ENCODE assay signal across 16 cellular contexts in genomic region chr2:12363138-12363537, GRCh38.
A peak's percentile ranks its signal among the peaks of the same experiment; 100 is the strongest.
DNase-seq lines count a peak whose midpoint lies in the region; ATAC-seq and TF ChIP-seq lines count a peak whose summit lies in the region.
"Had no signal": no experiment of that assay in that cellular context is flagged by ENCODE, and none has a peak within 500 bp of the region (broad histone marks: within the 10 kb centered on the region; RNA-seq: fewer than 3 reads in every experiment).

No MANE protein-coding gene starts in this region.

- H3K9ac ChIP-seq in mammary epithelial cell (ENCODE audit: insufficient read depth, low read length) = no peak overlapping the region
- peak overlapping the region; percentile 42 for H3K9ac ChIP-seq in mesenchymal stem cell (ENCODE audit: low read length)

- DNase-seq in mammary epithelial cell (peak; percentile 24), breast epithelium (ENCODE audit: low spot score in 2 of 2) (no peak), fibroblast of pulmonary artery (ENCODE audit: low read depth) (peak; percentile 7), mesenchymal stem cell (no peak), DMS114 treated with DMSO at 0.1 percent for 48 hours (lab: John Stamatoyannopoulos, UW; ENCODE audit: unreplicated experiment) (no peak), germinal center (ENCODE audit: low spot score) (no peak)
- DNase-seq: AML-193; CD4-positive, alpha-beta T cell; DMS79 treated with DMSO at 0.1 percent for 48 hours; GF-D8; GOT3; H7 had no signal

- peak overlapping the region in 1 of 2 experiments; percentile 28 for H3K18ac ChIP-seq in mesenchymal stem cell (ENCODE audit: low read depth in 1 of 2, low read length in 2 of 2)

- peak overlapping the region in 1 of 2 experiments; percentile 4 for H2BK12ac ChIP-seq in mesenchymal stem cell (ENCODE audit: low read length in 2 of 2)

- H3K79me2 ChIP-seq in mammary epithelial cell (ENCODE audit: insufficient read depth, low read length) = no peaks in the 10 kb centered on the region

- intact Hi-C loops in mammary epithelial cell (cut with micrococcal nuclease) (no loop called here), breast epithelium (cut with DNase I; ENCODE audit: low total_unique reads) (no loop called here)

- no peak overlapping the region for H3K4ac ChIP-seq in mesenchymal stem cell (ENCODE audit: low read depth in 1 of 2, low read length in 2 of 2)

- in situ Hi-C loops in mammary epithelial cell (cut with MboI; ENCODE audit: low sequenced_read_pairs in 2 of 2) = no loop called here

- H3K4me1 ChIP-seq in mammary epithelial cell (ENCODE audit: insufficient read depth, low read length) (peaks cover 3% of the 10 kb centered on the region), breast epithelium (no peaks in the 10 kb centered on the region), mesenchymal stem cell (ENCODE audit: control insufficient read depth, insufficient read depth, low read depth, low read length) (no peaks in the 10 kb centered on the region)
- H3K4me1 ChIP-seq: A549 had no signal

- no peak overlapping the region for H2BK5ac ChIP-seq in mesenchymal stem cell (ENCODE audit: low read depth, low read length, poor library complexity, severe bottlenecking)

- WGBS in mammary epithelial cell (ENCODE audit: low coverage, missing lambda C conversion rate) = 74% methylated on average over 3 of the region's 3 CpGs
- 88% methylated on average over 2 of the region's 3 CpGs for WGBS in mesenchymal stem cell

- no peaks in the 10 kb centered on the region for H4K20me1 ChIP-seq in mammary epithelial cell (ENCODE audit: insufficient read depth, low read length)

- H3K27me3 ChIP-seq in mammary epithelial cell (ENCODE audit: insufficient read depth, low read length) (no peaks in the 10 kb centered on the region), breast epithelium (no peaks in the 10 kb centered on the region), mesenchymal stem cell (ENCODE audit: control insufficient read depth in 1 of 2, insufficient read depth in 1 of 2, low read length in 2 of 2) (no peaks in the 10 kb centered on the region)

- H3K23ac ChIP-seq in mesenchymal stem cell (ENCODE audit: low read length in 2 of 2) = no peak overlapping the region

- CTCF ChIA-PET in mammary epithelial cell (lab: Charles Lee; ENCODE audit: low non-redundant PET) = no interaction called here

- dilution Hi-C loops in mammary epithelial cell (cut with HindIII; ENCODE audit: low sequenced_read_pairs) = no loop called here

- no peak overlapping the region for H4K91ac ChIP-seq in mesenchymal stem cell (ENCODE audit: low read length)

- H3K9me3 ChIP-seq in mammary epithelial cell (replicated peaks; ENCODE audit: insufficient read depth, low read length) (no peaks in the 10 kb centered on the region), breast epithelium (no peaks in the 10 kb centered on the region), mesenchymal stem cell (ENCODE audit: control insufficient read depth, low read length) (no peaks in the 10 kb centered on the region)
- H3K9me3 ChIP-seq: A549 had no signal

- TF ChIP-seq CTCF in mammary epithelial cell (conservative IDR thresholded peaks at IDR 0.05 in 1 of 2, IDR thresholded peaks at IDR 0.05 in 1 of 2; ENCODE audit: extremely low read depth in 1 of 2, insufficient read depth in 1 of 2, low read depth in 1 of 2, low read length in 2 of 2) (no peak), breast epithelium (IDR thresholded peaks at IDR 0.05) (no peak), fibroblast of pulmonary artery (IDR thresholded peaks at IDR 0.05; ENCODE audit: low read length, missing control alignments) (no peak)

- H2AFZ ChIP-seq in mammary epithelial cell (ENCODE audit: low read depth, low read length) = no peak overlapping the region
- H2AFZ ChIP-seq in mesenchymal stem cell (ENCODE audit: low read depth, low read length) = no peak overlapping the region

- H4K8ac ChIP-seq in mesenchymal stem cell (ENCODE audit: low read length) = no peak overlapping the region

- H2BK120ac ChIP-seq in mesenchymal stem cell (ENCODE audit: low read depth, low read length) = no peak overlapping the region

- no TSS peak for BruUV-seq in mammary epithelial cell (replicated peaks; lab: Mats Ljungman, UMichigan)

- H2BK15ac ChIP-seq in mesenchymal stem cell (ENCODE audit: low read depth, poor library complexity, severe bottlenecking) = no peak overlapping the region

- no peak overlapping the region for H3K14ac ChIP-seq in mesenchymal stem cell (ENCODE audit: low read length in 2 of 2)

- no peak overlapping the region for H3K4me3 ChIP-seq in mammary epithelial cell (replicated peaks in 1 of 3; ENCODE audit: insufficient read depth in 1 of 3, low read depth in 2 of 3, low read length in 3 of 3)
- no peak overlapping the region for H3K4me3 ChIP-seq in breast epithelium
- no peak overlapping the region for H3K4me3 ChIP-seq in fibroblast of pulmonary artery (replicated peaks; ENCODE audit: low read depth, low read length)
- no peak overlapping the region for H3K4me3 ChIP-seq in mesenchymal stem cell (ENCODE audit: insufficient read depth in 1 of 2, low read depth in 1 of 2, low read length in 2 of 2)
- H3K4me3 ChIP-seq: A549 had no signal

- ATAC-seq in HG02588 (IDR thresholded peaks at IDR 0.05; ENCODE audit: unreplicated experiment) = no peak
- ATAC-seq: A549 had no signal

- H3K27ac ChIP-seq in mammary epithelial cell (ENCODE audit: insufficient read depth, low read depth, low read length) (no peak overlapping the region), breast epithelium (peak overlapping the region in 1 of 2 donors; percentile 45), mesenchymal stem cell (ENCODE audit: low read length, poor library complexity, severe bottlenecking) (no peak overlapping the region)
- H3K27ac ChIP-seq: 22Rv1, A549, C4-2B had no signal

- H3K4me2 ChIP-seq in mammary epithelial cell (ENCODE audit: insufficient read depth, low read depth, low read length) (no peak overlapping the region), mesenchymal stem cell (ENCODE audit: low read length, poor library complexity, severe bottlenecking) (no peak overlapping the region)
- H3K4me2 ChIP-seq: A549 had no signal

- no peak for TF ChIP-seq POLR2A in breast epithelium (IDR thresholded peaks at IDR 0.05)

- H2AK5ac ChIP-seq in mesenchymal stem cell (ENCODE audit: low read length, severe bottlenecking) = no peak overlapping the region

- no peaks in the 10 kb centered on the region for H3K79me1 ChIP-seq in mesenchymal stem cell (replicated peaks; ENCODE audit: low read length, poor library complexity, severe bottlenecking)

- H3K36me3 ChIP-seq in mammary epithelial cell (ENCODE audit: insufficient read depth, low read length) = no peaks in the 10 kb centered on the region
- no peaks in the 10 kb centered on the region for H3K36me3 ChIP-seq in breast epithelium
- H3K36me3 ChIP-seq in mesenchymal stem cell (ENCODE audit: control insufficient read depth in 1 of 2, insufficient read depth in 2 of 2, low read depth in 1 of 2, low read length in 2 of 2) = no peaks in the 10 kb centered on the region

Comparison
In these comparisons a context has a peak if more than half of its experiments do, and no peak if none do; other contexts are left out.
1. DNase-seq: peak in mammary epithelial cell (single experiment) and fibroblast of pulmonary artery (single experiment); none in breast epithelium (0 of 2), mesenchymal stem cell (single experiment), DMS114 treated with DMSO at 0.1 percent for 48 hours (single experiment) and germinal center (single experiment).